Comparison of ENCODE assay signal across 37 cellular contexts in the genomic region with DNA sequence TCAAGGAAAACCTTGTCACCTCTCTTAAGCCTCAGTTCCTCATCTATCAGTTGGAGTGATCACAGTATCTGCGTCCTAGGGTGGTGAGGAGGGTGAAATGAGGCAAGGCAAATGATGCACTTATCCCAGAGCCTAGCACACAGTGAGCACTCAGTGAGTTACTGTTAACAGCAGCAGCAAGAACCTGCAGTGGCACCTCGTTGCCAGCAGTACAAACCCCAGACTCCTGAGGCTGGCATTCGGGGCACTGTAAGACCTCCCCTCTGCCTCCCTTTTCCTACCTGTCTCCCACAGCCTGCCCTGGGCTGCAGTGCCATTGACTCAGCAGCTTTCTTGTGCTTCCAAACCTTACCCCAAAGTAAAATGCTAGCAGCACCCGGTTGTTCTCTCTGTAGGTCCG.
"Had no signal": no experiment of that assay in that cellular context is flagged by ENCODE, and none has a peak within 500 bp of the region (broad histone marks: within the 10 kb centered on the region; RNA-seq: fewer than 3 reads in every experiment).

No MANE protein-coding gene starts in this region.

- H3K36me3 ChIP-seq: ascending aorta, brain microvascular endothelial cell, breast epithelium, cardiac muscle cell had no signal

- H3K27me3 ChIP-seq: ascending aorta, brain microvascular endothelial cell, breast epithelium, cardiac muscle cell had no signal

- H3K4me3 ChIP-seq: ascending aorta, breast epithelium, cardiac muscle cell had no signal

- H3K36me3 Mint-ChIP-seq: activated CD4-positive, alpha-beta memory T cell treated with anti-CD3 and anti-CD28 coated beads for 36 hours; activated CD8-positive, alpha-beta memory T cell treated with anti-CD3 and anti-CD28 coated beads, Interleukin-2, amount 10 ng/mL, durations not matched to agents 7 days and 5 days; activated naive CD4-positive, alpha-beta T cell treated with anti-CD3 and anti-CD28 coated beads, Interleukin-2, amount 10 ng/mL, durations not matched to agents 7 days and 5 days; activated naive CD4-positive, alpha-beta T cell treated with anti-CD3 and anti-CD28 coated beads, Interleukin-2, amount 50 U/mL, for 24 hours had no signal

- H3K27me3 Mint-ChIP-seq: activated CD4-positive, alpha-beta memory T cell treated with anti-CD3 and anti-CD28 coated beads for 36 hours; activated CD4-positive, alpha-beta T cell treated with anti-CD3 and anti-CD28 coated beads, Interleukin-2, amount 10 ng/mL, durations not matched to agents 24 days and 14 days; activated CD8-positive, alpha-beta memory T cell treated with anti-CD3 and anti-CD28 coated beads, Interleukin-2, amount 10 ng/mL, durations not matched to agents 7 days and 5 days; activated naive CD4-positive, alpha-beta T cell treated with anti-CD3 and anti-CD28 coated beads, Interleukin-2, amount 10 ng/mL, durations not matched to agents 7 days and 5 days; activated naive CD4-positive, alpha-beta T cell treated with anti-CD3 and anti-CD28 coated beads, Interleukin-2, amount 50 U/mL, for 24 hours; activated naive CD8-positive, alpha-beta T cell; activated naive CD8-positive, alpha-beta T cell treated with anti-CD3 and anti-CD28 coated beads, Interleukin-2, amount 10 ng/mL, durations not matched to agents 7 days and 5 days; activated naive CD8-positive, alpha-beta T cell treated with anti-CD3 and anti-CD28 coated beads, Interleukin-2, amount 50 U/mL, for 24 hours; activated T-cell treated with anti-CD3 and anti-CD28 coated beads, Interleukin-2, amount 50 U/mL, for 24 hours; central memory CD8-positive, alpha-beta T cell had no signal

- H3K4me1 ChIP-seq: ascending aorta, breast epithelium had no signal

- H3K4me3 Mint-ChIP-seq: activated CD4-positive, alpha-beta memory T cell treated with anti-CD3 and anti-CD28 coated beads for 36 hours; activated CD4-positive, alpha-beta T cell treated with anti-CD3 and anti-CD28 coated beads, Interleukin-2, amount 10 ng/mL, durations not matched to agents 24 days and 14 days; activated CD8-positive, alpha-beta memory T cell treated with anti-CD3 and anti-CD28 coated beads, Interleukin-2, amount 10 ng/mL, durations not matched to agents 7 days and 5 days; activated CD8-positive, alpha-beta T cell treated with anti-CD3 and anti-CD28 coated beads, Interleukin-2, amount 10 ng/mL, durations not matched to agents 7 days and 5 days; activated naive CD4-positive, alpha-beta T cell treated with anti-CD3 and anti-CD28 coated beads, Interleukin-2, amount 10 ng/mL, durations not matched to agents 7 days and 5 days; activated naive CD4-positive, alpha-beta T cell treated with anti-CD3 and anti-CD28 coated beads, Interleukin-2, amount 50 U/mL, for 24 hours; activated naive CD8-positive, alpha-beta T cell; activated naive CD8-positive, alpha-beta T cell treated with anti-CD3 and anti-CD28 coated beads, Interleukin-2, amount 10 ng/mL, durations not matched to agents 7 days and 5 days; activated naive CD8-positive, alpha-beta T cell treated with anti-CD3 and anti-CD28 coated beads, Interleukin-2, amount 50 U/mL, for 24 hours; activated T-cell treated with anti-CD3 and anti-CD28 coated beads, Interleukin-2, amount 50 U/mL, for 24 hours; central memory CD8-positive, alpha-beta T cell; T-helper 1 cell treated with Interleukin-12 subunit alpha and Interleukin-12 subunit beta and Interleukin-4 antibody, amounts not matched to agents 30 μg/mL and 1 μg/mL, for 36 hours; T-helper 2 cell treated with Interferon-gamma antibody and Interleukin-4, amounts not matched to agents 5 μg/mL and 100 μg/mL, for 36 hours had no signal

- FAIRE-seq: TTC549 had no signal

- ATAC-seq: activated CD8-positive, alpha-beta memory T cell treated with anti-CD3 and anti-CD28 coated beads, Interleukin-2, amount 10 ng/mL, durations not matched to agents 7 days and 5 days; activated CD8-positive, alpha-beta T cell treated with anti-CD3 and anti-CD28 coated beads, Interleukin-2, amount 10 ng/mL, durations not matched to agents 7 days and 5 days; activated naive CD8-positive, alpha-beta T cell treated with anti-CD3 and anti-CD28 coated beads, Interleukin-2, amount 50 U/mL, for 24 hours had no signal

- H3K27ac ChIP-seq: ascending aorta, brain microvascular endothelial cell, breast epithelium, cardiac muscle cell, VCaP had no signal

- H3K9me3 ChIP-seq: ascending aorta, breast epithelium had no signal

- DNase-seq: activated CD4-positive, alpha-beta memory T cell treated with anti-CD3 and anti-CD28 coated beads for 36 hours; activated CD4-positive, alpha-beta T cell treated with anti-CD3 and anti-CD28 coated beads for 4 hours; activated CD4-positive, alpha-beta T cell treated with anti-CD3 and anti-CD28 coated beads, Interleukin-2, amount 10 ng/mL, durations not matched to agents 24 days and 14 days; activated CD4-positive, alpha-beta T cell treated with anti-CD3 and anti-CD28 coated beads, Interleukin-2, amount 50 U/mL, for 1 hour; activated CD4-positive, alpha-beta T cell treated with anti-CD3 and anti-CD28 coated beads, Interleukin-2, amount 50 U/mL, for 4 hours; activated CD4-positive, CD25-positive, alpha-beta regulatory T cell treated with anti-CD3 and anti-CD28 coated beads, Interleukin-2, amount 50 U/mL, for 72 hours; activated CD8-positive, alpha-beta memory T cell treated with anti-CD3 and anti-CD28 coated beads for 24 hours; activated CD8-positive, alpha-beta memory T cell treated with anti-CD3 and anti-CD28 coated beads, Interleukin-2, amount 10 ng/mL, durations not matched to agents 7 days and 5 days; activated CD8-positive, alpha-beta memory T cell treated with anti-CD3 and anti-CD28 coated beads, Interleukin-2, amount 50 U/mL, for 48 hours; activated CD8-positive, alpha-beta T cell treated with anti-CD3 and anti-CD28 coated beads, Interleukin-2, amount 10 ng/mL, durations not matched to agents 7 days and 5 days; activated effector memory CD4-positive, alpha-beta T cell treated with Interleukin-2 at 50 U/mL for 16 hours; activated gamma-delta T cell; activated naive CD4-positive, alpha-beta T cell treated with anti-CD3 and anti-CD28 coated beads, Interleukin-2, amount 10 ng/mL, durations not matched to agents 7 days and 5 days; activated naive CD4-positive, alpha-beta T cell treated with Interleukin-2 at 50 U/mL for 16 hours; activated naive CD8-positive, alpha-beta T cell treated with anti-CD3 and anti-CD28 coated beads, Interleukin-2, amount 10 ng/mL, durations not matched to agents 7 days and 5 days; activated naive CD8-positive, alpha-beta T cell treated with anti-CD3 and anti-CD28 coated beads, Interleukin-2, amount 50 U/mL, for 24 hours; activated T-cell treated with anti-CD3 and anti-CD28 coated beads, Interleukin-2, amount 50 U/mL, for 24 hours; activated T-cell treated with anti-CD3 and anti-CD28 coated beads, Interleukin-2, amount 50 U/mL, for 48 hours; amygdala; anterior cingulate cortex; brain microvascular endothelial cell; caudate nucleus; cerebellar nuclear complex; T-helper 1 cell; T-helper 2 cell; T-helper 9 cell had no signal

- H3K27ac Mint-ChIP-seq: activated CD4-positive, alpha-beta memory T cell treated with anti-CD3 and anti-CD28 coated beads for 36 hours; activated CD4-positive, alpha-beta T cell treated with anti-CD3 and anti-CD28 coated beads, Interleukin-2, amount 10 ng/mL, durations not matched to agents 24 days and 14 days; activated CD8-positive, alpha-beta memory T cell treated with anti-CD3 and anti-CD28 coated beads, Interleukin-2, amount 10 ng/mL, durations not matched to agents 7 days and 5 days; activated CD8-positive, alpha-beta T cell treated with anti-CD3 and anti-CD28 coated beads, Interleukin-2, amount 10 ng/mL, durations not matched to agents 7 days and 5 days; activated naive CD4-positive, alpha-beta T cell treated with anti-CD3 and anti-CD28 coated beads, Interleukin-2, amount 10 ng/mL, durations not matched to agents 7 days and 5 days; activated naive CD4-positive, alpha-beta T cell treated with anti-CD3 and anti-CD28 coated beads, Interleukin-2, amount 50 U/mL, for 24 hours; activated naive CD8-positive, alpha-beta T cell; activated naive CD8-positive, alpha-beta T cell treated with anti-CD3 and anti-CD28 coated beads, Interleukin-2, amount 10 ng/mL, durations not matched to agents 7 days and 5 days; activated naive CD8-positive, alpha-beta T cell treated with anti-CD3 and anti-CD28 coated beads, Interleukin-2, amount 50 U/mL, for 24 hours; activated T-cell treated with anti-CD3 and anti-CD28 coated beads, Interleukin-2, amount 50 U/mL, for 24 hours; activated T-helper 2 cell treated with anti-CD3 and anti-CD28 coated beads, Interferon-gamma antibody, Interleukin-2, Interleukin-4, amounts not matched to agents 10 μg/mL and 5 μg/mL and 100 μg/mL, durations not matched to agents 14 hours and 24 hours and 36 hours; T-helper 1 cell treated with Interleukin-12 subunit alpha and Interleukin-12 subunit beta and Interleukin-4 antibody, amounts not matched to agents 30 μg/mL and 1 μg/mL, for 36 hours; T-helper 2 cell treated with Interferon-gamma antibody and Interleukin-4, amounts not matched to agents 5 μg/mL and 100 μg/mL, for 36 hours had no signal

- H3K9me3 Mint-ChIP-seq: activated CD4-positive, alpha-beta memory T cell treated with anti-CD3 and anti-CD28 coated beads for 36 hours; activated CD4-positive, alpha-beta T cell treated with anti-CD3 and anti-CD28 coated beads, Interleukin-2, amount 10 ng/mL, durations not matched to agents 24 days and 14 days; activated naive CD4-positive, alpha-beta T cell treated with anti-CD3 and anti-CD28 coated beads, Interleukin-2, amount 10 ng/mL, durations not matched to agents 7 days and 5 days; activated naive CD4-positive, alpha-beta T cell treated with anti-CD3 and anti-CD28 coated beads, Interleukin-2, amount 50 U/mL, for 24 hours; activated naive CD8-positive, alpha-beta T cell treated with anti-CD3 and anti-CD28 coated beads, Interleukin-2, amount 10 ng/mL, durations not matched to agents 7 days and 5 days; activated naive CD8-positive, alpha-beta T cell treated with anti-CD3 and anti-CD28 coated beads, Interleukin-2, amount 50 U/mL, for 24 hours; activated T-cell treated with anti-CD3 and anti-CD28 coated beads, Interleukin-2, amount 50 U/mL, for 24 hours; activated T-helper 2 cell treated with anti-CD3 and anti-CD28 coated beads, Interferon-gamma antibody, Interleukin-2, Interleukin-4, amounts not matched to agents 10 μg/mL and 5 μg/mL and 100 μg/mL, durations not matched to agents 14 hours and 24 hours and 36 hours; central memory CD8-positive, alpha-beta T cell; T-helper 1 cell treated with Interleukin-12 subunit alpha and Interleukin-12 subunit beta and Interleukin-4 antibody, amounts not matched to agents 30 μg/mL and 1 μg/mL, for 36 hours; T-helper 2 cell treated with Interferon-gamma antibody and Interleukin-4, amounts not matched to agents 5 μg/mL and 100 μg/mL, for 36 hours had no signal

- H3K4me1 Mint-ChIP-seq: activated CD4-positive, alpha-beta T cell treated with anti-CD3 and anti-CD28 coated beads, Interleukin-2, amount 10 ng/mL, durations not matched to agents 24 days and 14 days; activated naive CD4-positive, alpha-beta T cell treated with anti-CD3 and anti-CD28 coated beads, Interleukin-2, amount 10 ng/mL, durations not matched to agents 7 days and 5 days; activated naive CD4-positive, alpha-beta T cell treated with anti-CD3 and anti-CD28 coated beads, Interleukin-2, amount 50 U/mL, for 24 hours; activated naive CD8-positive, alpha-beta T cell treated with anti-CD3 and anti-CD28 coated beads, Interleukin-2, amount 50 U/mL, for 24 hours; central memory CD8-positive, alpha-beta T cell had no signal
